ENCODE assay signal across 5 cellular contexts in the genomic region with DNA sequence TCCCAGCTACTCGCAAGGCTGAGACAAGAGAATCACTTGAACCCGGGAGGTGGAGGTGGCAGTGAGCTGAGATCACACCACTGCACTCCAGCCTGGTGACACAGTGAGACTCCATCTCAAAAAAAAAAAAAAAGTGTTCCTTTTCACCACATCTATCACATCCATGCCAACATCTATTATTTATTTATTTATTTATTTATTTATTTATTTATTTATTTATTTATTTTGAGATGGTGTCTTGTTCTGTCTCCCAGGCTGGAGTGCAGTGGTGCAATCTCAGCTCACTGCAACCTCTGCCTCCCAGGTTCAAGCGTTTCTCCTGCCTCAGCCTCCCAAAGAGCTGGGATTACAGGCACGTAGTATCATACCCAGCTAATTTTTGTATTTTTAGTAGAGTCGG. TPM values are rescaled to one million over a fixed set of nuclear protein-coding genes. Genes with fewer than 3 reads are reported as not detected.
"Had no signal": no experiment of that assay in that cellular context is flagged by ENCODE, and none has a peak within 500 bp of the region (broad histone marks: within the 10 kb centered on the region; RNA-seq: fewer than 3 reads in every experiment).

No MANE protein-coding gene starts in this region.

RNA-seq across cellular contexts. Expression of gene UGT3A1, which starts 28.4 kb away (rescaled TPM):
- polyA plus RNA-seq: endothelial cell of umbilical vein, fibroblast of lung, foreskin keratinocyte, heart left ventricle, heart right ventricle had no signal

RNA-seq across cellular contexts. Expression of gene UGT3A2, which starts 47.1 kb away (rescaled TPM):
- polyA plus RNA-seq: endothelial cell of umbilical vein, fibroblast of lung, heart left ventricle, heart right ventricle had no signal
